In the genomic region with DNA sequence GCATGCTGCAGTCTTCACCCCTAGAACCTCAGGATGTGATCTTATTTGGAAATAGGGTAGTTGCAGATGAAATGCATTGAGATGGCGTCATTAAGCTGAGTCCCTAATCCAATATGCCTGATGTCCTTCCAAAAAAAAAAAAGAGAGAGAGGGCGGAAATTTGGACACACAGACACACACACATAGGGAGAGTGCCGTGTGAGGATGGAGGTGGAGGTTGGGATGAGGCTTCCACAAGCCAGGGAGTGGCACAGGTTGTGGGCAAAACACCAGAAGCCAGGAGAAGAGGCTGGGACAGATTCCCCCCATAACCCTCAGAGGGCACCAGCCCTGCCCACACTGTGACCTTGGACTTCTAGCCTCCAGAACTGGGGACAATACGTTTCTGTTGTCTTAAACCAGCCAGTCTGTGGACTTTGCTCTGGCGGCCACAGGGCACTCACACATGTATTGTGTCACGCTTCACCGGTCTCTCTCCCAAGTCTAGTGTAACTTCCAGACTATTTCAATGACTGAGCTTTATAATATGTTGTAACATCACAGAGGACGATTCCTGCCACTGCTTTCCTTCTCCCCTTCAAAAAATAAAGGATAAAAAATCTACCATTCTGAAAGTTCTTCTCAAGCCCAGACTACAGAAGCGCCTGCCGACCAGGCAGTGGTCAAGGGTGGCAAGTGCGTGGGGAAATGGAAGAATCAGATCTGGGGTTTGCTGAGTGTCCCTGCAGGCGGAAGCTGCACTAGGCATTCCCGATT, we compare ENCODE assay signal across 24 cellular contexts.
"Had no signal": no experiment of that assay in that cellular context is flagged by ENCODE, and none has a peak within 500 bp of the region (broad histone marks: within the 10 kb centered on the region; RNA-seq: fewer than 3 reads in every experiment).

No MANE protein-coding gene starts in this region.

- H3K27ac ChIP-seq: ascending aorta, cardiac muscle cell, esophagus muscularis mucosa, foreskin keratinocyte, neural progenitor cell, spleen, uterus had no signal

- H3K4me3 Mint-ChIP-seq: activated CD8-positive, alpha-beta memory T cell treated with anti-CD3 and anti-CD28 coated beads, Interleukin-2, amount 10 ng/mL, durations not matched to agents 7 days and 5 days; activated CD8-positive, alpha-beta T cell treated with anti-CD3 and anti-CD28 coated beads, Interleukin-2, amount 10 ng/mL, durations not matched to agents 7 days and 5 days; activated T-cell treated with anti-CD3 and anti-CD28 coated beads, Interleukin-2, amount 50 U/mL, for 72 hours; brain; natural killer cell; neural progenitor cell; T-helper 17 cell; type B pancreatic cell had no signal

- H3K36me3 ChIP-seq: ascending aorta, cardiac muscle cell, esophagus muscularis mucosa, neural progenitor cell, spleen, uterus had no signal

- ATAC-seq: activated CD8-positive, alpha-beta memory T cell treated with anti-CD3 and anti-CD28 coated beads, Interleukin-2, amount 10 ng/mL, durations not matched to agents 7 days and 5 days; activated CD8-positive, alpha-beta T cell treated with anti-CD3 and anti-CD28 coated beads, Interleukin-2, amount 10 ng/mL, durations not matched to agents 7 days and 5 days; activated naive CD4-positive, alpha-beta T cell treated with anti-CD3 and anti-CD28 coated beads, Interleukin-2, amount 50 U/mL, for 72 hours; activated T-cell treated with anti-CD3 and anti-CD28 coated beads, Interleukin-2, amount 50 U/mL, for 72 hours; foreskin keratinocyte; left cardiac atrium; natural killer cell; right cardiac atrium; stimulated activated naive CD8-positive, alpha-beta T cell treated with anti-CD3 and anti-CD28 coated beads, Interleukin-15, Interleukin-2, amounts not matched to agents 100 U/mL and 50 U/mL, for 24 hours; T-helper 17 cell had no signal

- H3K27me3 ChIP-seq: ascending aorta, foreskin keratinocyte had no signal

- DNase-seq: activated CD4-positive, alpha-beta T cell treated with anti-CD3 and anti-CD28 coated beads for 1 hour; activated CD8-positive, alpha-beta memory T cell treated with anti-CD3 and anti-CD28 coated beads, Interleukin-2, amount 10 ng/mL, durations not matched to agents 7 days and 5 days; activated CD8-positive, alpha-beta T cell treated with anti-CD3 and anti-CD28 coated beads, Interleukin-2, amount 10 ng/mL, durations not matched to agents 7 days and 5 days; activated naive CD4-positive, alpha-beta T cell; activated T-cell treated with anti-CD3 and anti-CD28 coated beads, Interleukin-2, amount 50 U/mL, for 72 hours; foreskin keratinocyte; islet precursor cell; left cardiac atrium; midbrain; natural killer cell; right cardiac atrium; spleen; stimulated activated naive CD8-positive, alpha-beta T cell treated with anti-CD3 and anti-CD28 coated beads, Interleukin-15, Interleukin-2, amounts not matched to agents 100 U/mL and 50 U/mL, for 24 hours; SW 1271; T-helper 17 cell; T1000; uterus had no signal

- H3K4me3 ChIP-seq: ascending aorta, cardiac muscle cell, esophagus muscularis mucosa, neural progenitor cell, spleen, uterus had no signal

- H3K27ac Mint-ChIP-seq: activated CD8-positive, alpha-beta memory T cell treated with anti-CD3 and anti-CD28 coated beads, Interleukin-2, amount 10 ng/mL, durations not matched to agents 7 days and 5 days; activated CD8-positive, alpha-beta T cell treated with anti-CD3 and anti-CD28 coated beads, Interleukin-2, amount 10 ng/mL, durations not matched to agents 7 days and 5 days; activated naive CD4-positive, alpha-beta T cell treated with anti-CD3 and anti-CD28 coated beads, Interleukin-2, amount 50 U/mL, for 72 hours; activated T-cell treated with anti-CD3 and anti-CD28 coated beads, Interleukin-2, amount 50 U/mL, for 72 hours; brain; natural killer cell; neural progenitor cell; T-helper 17 cell; type B pancreatic cell had no signal

- H3K4me1 ChIP-seq: ascending aorta, esophagus muscularis mucosa, foreskin keratinocyte, neural progenitor cell, spleen, uterus had no signal

- H3K9me3 Mint-ChIP-seq: natural killer cell, neural progenitor cell, type B pancreatic cell had no signal

- H3K4me1 Mint-ChIP-seq: activated CD8-positive, alpha-beta memory T cell treated with anti-CD3 and anti-CD28 coated beads, Interleukin-2, amount 10 ng/mL, durations not matched to agents 7 days and 5 days; brain; natural killer cell; neural progenitor cell; T-helper 17 cell had no signal

- H3K9me3 ChIP-seq: uterus had no signal

- H3K36me3 Mint-ChIP-seq: activated CD8-positive, alpha-beta memory T cell treated with anti-CD3 and anti-CD28 coated beads, Interleukin-2, amount 10 ng/mL, durations not matched to agents 7 days and 5 days; brain; natural killer cell; neural progenitor cell; type B pancreatic cell had no signal
